10 cellular contexts compared by ENCODE assay signal in the genomic region with DNA sequence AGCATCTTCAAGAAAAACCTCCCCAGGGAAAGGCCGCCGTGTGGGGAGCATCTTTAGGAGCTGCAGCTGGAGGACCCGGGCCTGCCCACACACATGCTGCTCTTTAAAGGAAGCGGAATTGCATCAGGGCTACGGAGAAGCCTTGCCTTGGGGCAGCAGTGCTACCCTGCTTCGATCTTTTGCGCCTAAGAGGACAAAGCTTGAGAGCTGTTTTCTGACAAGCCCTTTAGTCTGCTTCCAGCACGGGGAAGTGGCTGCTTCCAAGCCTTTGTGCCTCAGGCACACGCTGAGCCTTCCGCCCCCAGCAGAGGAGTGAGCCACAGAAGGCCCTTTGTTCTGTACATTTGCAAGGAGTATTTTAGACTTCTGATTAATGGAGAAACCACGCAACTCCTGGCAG. TPM values are rescaled to one million over a fixed set of nuclear protein-coding genes. Genes with fewer than 3 reads are reported as not detected.
A peak's percentile ranks its signal among the peaks of the same experiment; 100 is the strongest.
DNase-seq lines count a peak whose midpoint lies in the region; ATAC-seq and TF ChIP-seq lines count a peak whose summit lies in the region.
"Had no signal": no experiment of that assay in that cellular context is flagged by ENCODE, and none has a peak within 500 bp of the region (broad histone marks: within the 10 kb centered on the region; RNA-seq: fewer than 3 reads in every experiment).

No MANE protein-coding gene starts in this region.

- DNase-seq in M059J (ENCODE audit: low read depth) (peak; percentile 93), SJCRH30 (peak; percentile 91 to 95), Right ventricle myocardium superior (peak; percentile 61), sigmoid colon (peak; percentile 74)
- no peak for DNase-seq in activated CD8-positive, alpha-beta memory T cell treated with anti-CD3 and anti-CD28 coated beads, Interleukin-2, amount 50 U/mL, for 4 hours
- no peak for DNase-seq in activated naive CD4-positive, alpha-beta T cell treated with anti-CD3 and anti-CD28 coated beads, Interleukin-2, amount 50 U/mL, for 72 hours (ENCODE audit: low spot score in 2 of 2)

- ATAC-seq in Right ventricle myocardium superior (ENCODE audit: poor library complexity) (peak; percentile 54), HG02970 (IDR thresholded peaks at IDR 0.05; ENCODE audit: low FRiP score, unreplicated experiment) (no peak), HG03280 (IDR thresholded peaks at IDR 0.05; ENCODE audit: unreplicated experiment) (no peak)
- ATAC-seq in activated naive CD4-positive, alpha-beta T cell treated with anti-CD3 and anti-CD28 coated beads, Interleukin-2, amount 50 U/mL, for 72 hours: no peak

- no peak for TF ChIP-seq CTCF in sigmoid colon (IDR thresholded peaks at IDR 0.05)

- H3K9me3 Mint-ChIP-seq in activated naive CD4-positive, alpha-beta T cell treated with anti-CD3 and anti-CD28 coated beads, Interleukin-2, amount 50 U/mL, for 72 hours: no peaks in the 10 kb centered on the region
- H3K9me3 Mint-ChIP-seq: dendritic cell treated with granulocyte-macrophage colony-stimulating factor and Interleukin-4, amounts not matched to agents 40 ng/mL and 50 ng/mL, for 4 days had no signal

- no peak for TF ChIP-seq EP300 in sigmoid colon (IDR thresholded peaks at IDR 0.05)

- H3K27me3 ChIP-seq in SJCRH30: no peaks in the 10 kb centered on the region
- no peaks in the 10 kb centered on the region for H3K27me3 ChIP-seq in sigmoid colon

- H3K36me3 ChIP-seq in SJCRH30 (peaks cover 4% of the 10 kb centered on the region), sigmoid colon (peaks cover 0 to 18% (median under 1%) of the 10 kb centered on the region in 4 donors)

- H3K27ac ChIP-seq in SJCRH30: peak overlapping the region; percentile 51
- peak overlapping the region in 3 of 4 donors; percentile 55 to 62 (median 57) for H3K27ac ChIP-seq in sigmoid colon
- H3K27ac ChIP-seq: HL-60 had no signal

- H3K4me3 ChIP-seq in SJCRH30: peak overlapping the region; percentile 2; the same call in 1 of the 2 replicates
- no peak overlapping the region for H3K4me3 ChIP-seq in sigmoid colon

- H3K27ac Mint-ChIP-seq in activated naive CD4-positive, alpha-beta T cell treated with anti-CD3 and anti-CD28 coated beads, Interleukin-2, amount 50 U/mL, for 72 hours: no peak overlapping the region
- H3K27ac Mint-ChIP-seq: dendritic cell treated with granulocyte-macrophage colony-stimulating factor and Interleukin-4, amounts not matched to agents 40 ng/mL and 50 ng/mL, for 4 days had no signal

- H3K36me3 Mint-ChIP-seq in activated naive CD4-positive, alpha-beta T cell treated with anti-CD3 and anti-CD28 coated beads, Interleukin-2, amount 50 U/mL, for 72 hours: no peaks in the 10 kb centered on the region

- intact Hi-C loops in Right ventricle myocardium superior (cut with DNase I): no loop called here
- intact Hi-C loops in sigmoid colon (cut with DNase I): no loop called here

- TF ChIP-seq POLR2A in sigmoid colon (IDR thresholded peaks at IDR 0.05): no peak

- 84% methylated on average over 9 to 11 of the region's 11 CpGs for WGBS in sigmoid colon, 2 donors

- H3K4me1 ChIP-seq in SJCRH30: peaks cover 34% of the 10 kb centered on the region
- peaks cover 0 to 4% (median 1%) of the 10 kb centered on the region in 4 donors for H3K4me1 ChIP-seq in sigmoid colon

- no peaks in the 10 kb centered on the region for H3K9me3 ChIP-seq in SJCRH30 (replicated peaks)
- no peaks in the 10 kb centered on the region for H3K9me3 ChIP-seq in sigmoid colon

RNA-seq across cellular contexts. Expression of gene COA8, which starts 31.5 kb away (rescaled TPM):
- 17.7 and 30.7 TPM in 2 replicates for total RNA-seq in M059J (2014; rRNA removed; shearing (Covaris generic))
- total RNA-seq in SJCRH30 (2014; rRNA removed; shearing (Covaris generic)): 43.0 and 47.2 TPM in 2 replicates
- total RNA-seq in Right ventricle myocardium superior (60.6 TPM), sigmoid colon (10 to 100 TPM; 35.7 to 39.0 (median 37.5) TPM)
- polyA plus RNA-seq in sigmoid colon: 10 to 100 TPM; 33.9 to 67.3 (median 65.7) TPM
- total RNA-seq in activated naive CD4-positive, alpha-beta T cell treated with anti-CD3 and anti-CD28 coated beads, Interleukin-2, amount 50 U/mL, for 72 hours: 10 to 100 TPM; 14.1 to 39.9 TPM

RNA-seq across cellular contexts. Expression of gene BAG5, which starts 31.8 kb away (rescaled TPM):
- 18.6 and 22.6 TPM in 2 replicates for total RNA-seq in M059J (2014; rRNA removed; shearing (Covaris generic))
- 43.7 and 45.9 TPM in 2 replicates for total RNA-seq in SJCRH30 (2014; rRNA removed; shearing (Covaris generic))
- total RNA-seq in Right ventricle myocardium superior (14.3 TPM), sigmoid colon (10 to 100 TPM; 18.6 to 27.1 (median 24.9) TPM)
- 10 to 100 TPM; 13.2 to 15.6 (median 14.6) TPM for polyA plus RNA-seq in sigmoid colon
- total RNA-seq in activated naive CD4-positive, alpha-beta T cell treated with anti-CD3 and anti-CD28 coated beads, Interleukin-2, amount 50 U/mL, for 72 hours: 10 to 100 TPM; 15.6 to 24.1 TPM

RNA-seq across cellular contexts. Expression of gene KLC1, which starts 34.7 kb away (rescaled TPM):
- total RNA-seq in M059J (2014; rRNA removed; shearing (Covaris generic)): 60.9 and 101 TPM in 2 replicates
- 156 and 175 TPM in 2 replicates for total RNA-seq in SJCRH30 (2014; rRNA removed; shearing (Covaris generic))
- total RNA-seq in Right ventricle myocardium superior: 152 TPM
- total RNA-seq in sigmoid colon: 100 to 1,000 TPM; 216 to 399 (median 277) TPM
- 10 to 100 TPM; 25.0 to 81.2 (median 37.8) TPM for polyA plus RNA-seq in sigmoid colon
- 100 to 1,000 TPM; 114 to 137 TPM for total RNA-seq in activated naive CD4-positive, alpha-beta T cell treated with anti-CD3 and anti-CD28 coated beads, Interleukin-2, amount 50 U/mL, for 72 hours

Comparison
In these comparisons a context has a peak if more than half of its experiments do, and no peak if none do; other contexts are left out.
1. DNase-seq: peak in M059J (single experiment), SJCRH30 (2 of 2), Right ventricle myocardium superior (single experiment) and sigmoid colon (single experiment); none in activated CD8-positive, alpha-beta memory T cell treated with anti-CD3 and anti-CD28 coated beads, Interleukin-2, amount 50 U/mL, for 4 hours (single experiment) and activated naive CD4-positive, alpha-beta T cell treated with anti-CD3 and anti-CD28 coated beads, Interleukin-2, amount 50 U/mL, for 72 hours (0 of 2).